ENCODE assay signal across 8 cellular contexts in genomic region chr15:66254364-66255292, GRCh38. TPM values are rescaled to one million over a fixed set of nuclear protein-coding genes. Genes with fewer than 3 reads are reported as not detected.
DNase-seq lines count a peak whose midpoint lies in the region; ATAC-seq, FAIRE-seq and TF ChIP-seq lines count a peak whose summit lies in the region.

No MANE protein-coding gene starts in this region.

- no peaks in the 10 kb centered on the region for H4K20me1 ChIP-seq in GM23338 (replicated peaks; ENCODE audit: insufficient read depth)

- H3F3A ChIP-seq in GM23338 (replicated peaks; ENCODE audit: low read depth): peaks cover 20% of the 10 kb centered on the region

- peaks cover 61% of the 10 kb centered on the region for H3K27me3 Mint-ChIP-seq in GM23338 (ENCODE audit: insufficient read depth, low read depth, poor library complexity)
- H3K27me3 Mint-ChIP-seq in dendritic cell treated with granulocyte-macrophage colony-stimulating factor and Interleukin-4, amounts not matched to agents 40 ng/mL and 50 ng/mL, for 4 days: peaks cover 81% of the 10 kb centered on the region
- H3K27me3 Mint-ChIP-seq in naive thymus-derived CD4-positive, alpha-beta T cell: peaks cover 52 to 82% (median 63%) of the 10 kb centered on the region in 5 donors

- H3K4me3 ChIP-seq in A673 (ENCODE audit: low read depth, low read length, poor library complexity, severe bottlenecking) (peak overlapping the region; percentile 44), GM23338 (peak overlapping the region; percentile 99)
- H3K4me3 ChIP-seq in naive thymus-derived CD4-positive, alpha-beta T cell (ENCODE audit: low read length): no peak overlapping the region

- peak overlapping the region; percentile 92 for H3K4me3 Mint-ChIP-seq in GM23338
- peak overlapping the region; percentile 76 for H3K4me3 Mint-ChIP-seq in dendritic cell treated with granulocyte-macrophage colony-stimulating factor and Interleukin-4, amounts not matched to agents 40 ng/mL and 50 ng/mL, for 4 days
- H3K4me3 Mint-ChIP-seq in naive thymus-derived CD4-positive, alpha-beta T cell: peak overlapping the region; percentile 35 to 96 (median 88)

- no peaks in the 10 kb centered on the region for H3K9me2 ChIP-seq in GM23338 (ENCODE audit: insufficient read depth)

- H3K9me3 Mint-ChIP-seq in GM23338: no peaks in the 10 kb centered on the region
- no peaks in the 10 kb centered on the region for H3K9me3 Mint-ChIP-seq in dendritic cell treated with granulocyte-macrophage colony-stimulating factor and Interleukin-4, amounts not matched to agents 40 ng/mL and 50 ng/mL, for 4 days
- no peaks in the 10 kb centered on the region for H3K9me3 Mint-ChIP-seq in naive thymus-derived CD4-positive, alpha-beta T cell

- no peak for DNase-seq in A673 (ENCODE audit: low spot score)
- DNase-seq in GM23338 (ENCODE audit: low spot score): peak; percentile 77
- DNase-seq in naive thymus-derived CD4-positive, alpha-beta T cell: no peak
- no peak for DNase-seq in NCI-H2227 (lab: John Stamatoyannopoulos, UW; ENCODE audit: unreplicated experiment)
- no peak for DNase-seq in H4 (ENCODE audit: low spot score)
- DNase-seq in frontal cortex (ENCODE audit: low spot score in 2 of 2): no peak
- DNase-seq in kidney tubule cell (ENCODE audit: low spot score): no peak

- TF ChIP-seq CTCF in A673 (conservative IDR thresholded peaks at IDR 0.05; ENCODE audit: low read depth, low read length) (no peak), GM23338 (conservative IDR thresholded peaks at IDR 0.05; ENCODE audit: low read depth in 2 of 2) (no peak)

- no TSS peak for BruUV-seq in A673 (replicated peaks; lab: Mats Ljungman, UMichigan)

- no peaks in the 10 kb centered on the region for H3K79me2 ChIP-seq in GM23338 (replicated peaks; ENCODE audit: insufficient read depth)

- H3K27me3 ChIP-seq in A673 (replicated peaks; ENCODE audit: insufficient read depth, low read depth, low read length, poor library complexity): peaks cover 85% of the 10 kb centered on the region
- H3K27me3 ChIP-seq in GM23338 (ENCODE audit: insufficient read depth): peaks cover 86% of the 10 kb centered on the region
- peaks cover 3 to 28% of the 10 kb centered on the region in 2 donors for H3K27me3 ChIP-seq in naive thymus-derived CD4-positive, alpha-beta T cell (ENCODE audit: control insufficient read depth in 2 of 2, insufficient read depth in 2 of 2, low read length in 2 of 2)

- peak overlapping the region; percentile 100 for H3K4me2 ChIP-seq in GM23338

- ATAC-seq in GM23338: peak; percentile 32
- no peak for ATAC-seq in naive thymus-derived CD4-positive, alpha-beta T cell

- FAIRE-seq in frontal cortex (lab: Jason Lieb, UNC): no peak

- intact Hi-C loops in A673 (cut with micrococcal nuclease; ENCODE audit: unreplicated experiment): loop anchor here (5.0 kb wide), 1 partner anchor 243 kb away; the partner anchor contains the start of gene SNAPC5
- intact Hi-C loops in dendritic cell treated with granulocyte-macrophage colony-stimulating factor and Interleukin-4, amounts not matched to agents 40 ng/mL and 50 ng/mL, for 4 days (cut with micrococcal nuclease): no loop called here
- intact Hi-C loops in naive thymus-derived CD4-positive, alpha-beta T cell (cut with micrococcal nuclease): loop anchor here in 1 of 2 donors (5.0 kb wide), 1 partner anchor 38 kb away; the partner anchor contains the start of gene DIS3L

- POLR2A ChIA-PET in A673 (lab: Charles Lee; ENCODE audit: low non-redundant PET): no interaction called here
- POLR2A ChIA-PET in naive thymus-derived CD4-positive, alpha-beta T cell (lab: Charles Lee): no interaction called here

- H3K27ac Mint-ChIP-seq in GM23338: no peak overlapping the region
- H3K27ac Mint-ChIP-seq in dendritic cell treated with granulocyte-macrophage colony-stimulating factor and Interleukin-4, amounts not matched to agents 40 ng/mL and 50 ng/mL, for 4 days: no peak overlapping the region
- no peak overlapping the region for H3K27ac Mint-ChIP-seq in naive thymus-derived CD4-positive, alpha-beta T cell

- CTCF ChIA-PET in A673 (lab: Charles Lee): no interaction called here
- CTCF ChIA-PET in naive thymus-derived CD4-positive, alpha-beta T cell (lab: Charles Lee): interaction anchor here (0.6 to 1.5 kb wide), 2 partner anchors 16 to 1106 kb away, joined by 3 to 4 read pairs; no protein-coding TSS in a partner anchor

- H3K27ac ChIP-seq in A673 (ENCODE audit: low read depth, low read length, poor library complexity, severe bottlenecking) (no peak overlapping the region), GM23338 (ENCODE audit: low read depth) (no peak overlapping the region)
- H3K27ac ChIP-seq in naive thymus-derived CD4-positive, alpha-beta T cell (ENCODE audit: low read depth, low read length): no peak overlapping the region

- H3K36me3 Mint-ChIP-seq in GM23338 (ENCODE audit: low read depth): peaks cover 3% of the 10 kb centered on the region; the same call in 1 of the 3 replicates
- H3K36me3 Mint-ChIP-seq in dendritic cell treated with granulocyte-macrophage colony-stimulating factor and Interleukin-4, amounts not matched to agents 40 ng/mL and 50 ng/mL, for 4 days (ENCODE audit: low read depth): no peaks in the 10 kb centered on the region
- H3K36me3 Mint-ChIP-seq in naive thymus-derived CD4-positive, alpha-beta T cell: peaks cover 0 to 4% (median 3%) of the 10 kb centered on the region in 5 donors

- H3K9me3 ChIP-seq in A673 (ENCODE audit: low read depth, low read length, poor library complexity, severe bottlenecking): no peaks in the 10 kb centered on the region
- no peaks in the 10 kb centered on the region for H3K9me3 ChIP-seq in naive thymus-derived CD4-positive, alpha-beta T cell (ENCODE audit: control insufficient read depth in 2 of 3, low read length in 3 of 3)

- peaks cover 5% of the 10 kb centered on the region for H3K4me1 ChIP-seq in A673 (ENCODE audit: insufficient read depth, low read length, poor library complexity, severe bottlenecking)
- H3K4me1 ChIP-seq in GM23338 (ENCODE audit: insufficient read depth): peaks cover 28% of the 10 kb centered on the region
- peaks cover 0 to 14% of the 10 kb centered on the region in 2 donors for H3K4me1 ChIP-seq in naive thymus-derived CD4-positive, alpha-beta T cell (ENCODE audit: control insufficient read depth in 2 of 2, insufficient read depth in 2 of 2, low read length in 2 of 2)

- H3K4me1 Mint-ChIP-seq in GM23338: peaks cover 26% of the 10 kb centered on the region
- H3K4me1 Mint-ChIP-seq in dendritic cell treated with granulocyte-macrophage colony-stimulating factor and Interleukin-4, amounts not matched to agents 40 ng/mL and 50 ng/mL, for 4 days (ENCODE audit: low read depth): peaks cover 30% of the 10 kb centered on the region
- peaks cover 7 to 28% (median 16%) of the 10 kb centered on the region in 7 donors for H3K4me1 Mint-ChIP-seq in naive thymus-derived CD4-positive, alpha-beta T cell

- H2AFZ ChIP-seq in GM23338: peak overlapping the region; percentile 100

- H3K36me3 ChIP-seq in A673 (ENCODE audit: insufficient read depth, low read length, poor library complexity, severe bottlenecking) (no peaks in the 10 kb centered on the region), GM23338 (ENCODE audit: insufficient read depth) (no peaks in the 10 kb centered on the region)
- no peaks in the 10 kb centered on the region for H3K36me3 ChIP-seq in naive thymus-derived CD4-positive, alpha-beta T cell (ENCODE audit: control insufficient read depth in 2 of 3, insufficient read depth in 3 of 3, low read length in 3 of 3)

TF ChIP-seq in GM23338, 12 proteins besides CTCF, POLR2A, EP300 and RAD21 (continues in another document):
- TF ChIP-seq CREB1 (CRISPR knock-in tag; IDR thresholded peaks at IDR 0.05; ENCODE audit: low read depth): no peak
- TF ChIP-seq ZNF114 (CRISPR knock-in tag; IDR thresholded peaks at IDR 0.05): no peak
- no peak for TF ChIP-seq ETS1 (IDR thresholded peaks at IDR 0.05)

RNA-seq across cellular contexts. Expression of gene MEGF11, which starts 1.1 kb away (rescaled TPM):
- total RNA-seq in A673 (2021) (0.09 and 0.43 TPM in 2 replicates), frontal cortex (4.5 TPM)
- 1.3 and 2.4 TPM in 2 replicates for total RNA-seq in GM23338 (2014; rRNA removed; shearing (Covaris generic))
- polyA plus RNA-seq in GM23338 (2016; fragmentation: Nextera tagmentation; extraction: Ambion mirVana): 1.1 and 1.9 TPM in 2 replicates
- not detected for total RNA-seq in naive thymus-derived CD4-positive, alpha-beta T cell
- polyA plus RNA-seq in naive thymus-derived CD4-positive, alpha-beta T cell: under 1 TPM in 1 of 2 donors, not detected in 1; 0.45 TPM
- total RNA-seq in H4 (2014; rRNA removed; shearing (Covaris generic)): 0.02 TPM in 1 of 2 replicates, not detected in the other

RNA-seq across cellular contexts. Expression of gene DIS3L, which starts 38.7 kb away (rescaled TPM):
- total RNA-seq in A673 (2021) (10.7 and 13.6 TPM in 2 replicates), frontal cortex (43.2 TPM)
- total RNA-seq in GM23338 (2014; rRNA removed; shearing (Covaris generic)): 21.8 and 35.7 TPM in 2 replicates
- 7.1 and 8.9 TPM in 2 replicates for polyA plus RNA-seq in GM23338 (2016; fragmentation: Nextera tagmentation; extraction: Ambion mirVana)
- total RNA-seq in naive thymus-derived CD4-positive, alpha-beta T cell: 10 to 100 TPM; 34.3 to 40.2 (median 38.1) TPM
- polyA plus RNA-seq in naive thymus-derived CD4-positive, alpha-beta T cell: 10 to 100 TPM; 25.3 to 48.8 TPM
- total RNA-seq in H4 (2014; rRNA removed; shearing (Covaris generic)): 21.1 and 21.3 TPM in 2 replicates
